20 cellular contexts compared by ENCODE assay signal in the genomic region with DNA sequence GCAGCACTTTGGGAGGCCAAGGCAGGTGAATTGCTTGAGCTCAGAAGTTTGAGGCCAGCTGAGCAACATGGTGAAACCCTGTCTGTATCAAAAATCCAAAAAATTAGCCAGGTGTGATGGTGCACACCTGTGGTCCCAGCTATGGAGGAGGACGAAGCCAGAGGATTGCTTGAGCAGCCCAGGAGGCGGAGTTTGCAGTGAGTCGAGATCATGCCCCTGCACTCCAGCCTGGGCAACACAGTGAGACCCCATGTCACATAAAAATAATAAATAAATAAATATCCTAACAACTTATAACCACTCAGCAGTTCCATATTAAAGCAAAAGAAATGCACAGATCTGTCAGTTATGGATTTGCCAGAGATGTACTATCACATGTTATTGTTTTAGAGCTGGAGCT.
DNase-seq lines count a peak whose midpoint lies in the region; ATAC-seq, FAIRE-seq and TF ChIP-seq lines count a peak whose summit lies in the region.
"Had no signal": no experiment of that assay in that cellular context is flagged by ENCODE, and none has a peak within 500 bp of the region (broad histone marks: within the 10 kb centered on the region; RNA-seq: fewer than 3 reads in every experiment).

No MANE protein-coding gene starts in this region.

- H3K9me1 ChIP-seq in K562 (ENCODE audit: control insufficient read depth, insufficient read depth, low read length): no peaks in the 10 kb centered on the region

- H3K4me1 ChIP-seq in HepG2 (ENCODE audit: insufficient read depth, low read length) (no peaks in the 10 kb centered on the region), right lobe of liver (no peaks in the 10 kb centered on the region), K562 (replicated peaks in 1 of 2; ENCODE audit: control insufficient read depth in 2 of 2, insufficient read depth in 2 of 2, low read length in 2 of 2) (peaks cover 9 to 13% of the 10 kb centered on the region in 2 experiments), right atrium auricular region (no peaks in the 10 kb centered on the region)
- H3K4me1 ChIP-seq: A549, Caco-2 had no signal

- TF ChIP-seq CTCF in HepG2 (CRISPR knock-in tag; IDR thresholded peaks at IDR 0.05): no peak
- no peak for TF ChIP-seq CTCF in right lobe of liver (IDR thresholded peaks at IDR 0.05)
- no peak for TF ChIP-seq CTCF in K562 (IDR thresholded peaks at IDR 0.05 in 2 of 3, conservative IDR thresholded peaks at IDR 0.05 in 1 of 3; ENCODE audit: insufficient read depth in 2 of 3, low read depth in 1 of 3, low read length in 3 of 3)
- no peak for TF ChIP-seq CTCF in right atrium auricular region (IDR thresholded peaks at IDR 0.05)

- H3K9ac ChIP-seq in HepG2 (ENCODE audit: insufficient read depth, low read depth, low read length) (no peak overlapping the region), K562 (ENCODE audit: insufficient read depth in 1 of 2, low read depth in 2 of 2, low read length in 2 of 2) (no peak overlapping the region)
- H3K9ac ChIP-seq: BLaER1 treated with 17β-estradiol and CSF1 and Interleukin-3, amounts not matched to agents 10 nM and 100 nM had no signal

- no peak for TF ChIP-seq RAD21 in HepG2 (CRISPR knock-in tag; IDR thresholded peaks at IDR 0.05)
- no peak for TF ChIP-seq RAD21 in K562 (CRISPR knock-in tag; conservative IDR thresholded peaks at IDR 0.05 in 1 of 2, IDR thresholded peaks at IDR 0.05 in 1 of 2)

- H3K36me3 ChIP-seq in HepG2 (replicated peaks in 1 of 2; ENCODE audit: control insufficient read depth in 1 of 2, insufficient read depth in 2 of 2, low read length in 2 of 2) (no peaks in the 10 kb centered on the region), right lobe of liver (peaks cover 0 to 5% (median 1%) of the 10 kb centered on the region in 4 donors), K562 (ENCODE audit: control insufficient read depth, insufficient read depth, low read length) (peaks cover 17% of the 10 kb centered on the region), right atrium auricular region (peaks cover 11% of the 10 kb centered on the region)

- CTCF ChIA-PET in HepG2 (lab: Yijun Ruan, JAX; ENCODE audit: low intra/inter-chr PET ratio, low total read pairs) (no interaction called here), K562 (lab: Yijun Ruan, JAX; ENCODE audit: low intra/inter-chr PET ratio) (no interaction called here)

- BruUV-seq in HepG2 (replicated peaks; lab: Mats Ljungman, UMichigan): no TSS peak
- no TSS peak for BruUV-seq in K562 (replicated peaks; lab: Mats Ljungman, UMichigan)

- H2AFZ ChIP-seq in HepG2 (ENCODE audit: low read length): no peak overlapping the region
- H2AFZ ChIP-seq in K562 (ENCODE audit: low read depth, low read length): no peak overlapping the region

- no peak for TF ChIP-seq POLR2A in HepG2 (IDR thresholded peaks at IDR 0.05; ENCODE audit: insufficient read depth in 1 of 2, low read depth in 2 of 2, low read length in 2 of 2)
- TF ChIP-seq POLR2A in right lobe of liver (IDR thresholded peaks at IDR 0.05): no peak
- TF ChIP-seq POLR2A in K562 (conservative IDR thresholded peaks at IDR 0.05): no peak

- H3K27ac ChIP-seq in HepG2 (ENCODE audit: extremely low read length, insufficient read depth, low read length) (no peak overlapping the region), right lobe of liver (no peak overlapping the region), K562 (ENCODE audit: extremely low read depth, low read depth, low read length) (no peak overlapping the region), right atrium auricular region (no peak overlapping the region)
- H3K27ac ChIP-seq: 22Rv1; A549; BLaER1 treated with 17β-estradiol and CSF1 and Interleukin-3, amounts not matched to agents 10 nM and 100 nM; C4-2B had no signal

- 96% methylated on average over 3 of the region's 3 CpGs for WGBS in HepG2 (ENCODE audit: low lambda C conversion rate)
- WGBS in right lobe of liver (ENCODE audit: insufficient coverage, low coverage, low lambda C conversion rate, missing lambda C conversion rate): 94% methylated on average over 3 of the region's 3 CpGs
- WGBS in K562 (ENCODE audit: insufficient coverage, low coverage, missing lambda C conversion rate): 77% methylated on average over 3 of the region's 3 CpGs

- DNase-seq in HepG2 (ENCODE audit: low spot score) (no peak), right lobe of liver (no peak), K562 (ENCODE audit: extremely low read depth in 1 of 4, low spot score in 3 of 4) (no peak), right atrium auricular region (ENCODE audit: low spot score) (no peak)
- DNase-seq: AML-193; Caco-2; Calu3; CD4-positive, alpha-beta T cell; CD8-positive, alpha-beta T cell; DMS79 treated with DMSO at 0.1 percent for 48 hours; GF-D8 had no signal

- no peaks in the 10 kb centered on the region for H3K9me3 ChIP-seq in HepG2 (ENCODE audit: low read length)
- no peaks in the 10 kb centered on the region for H3K9me3 ChIP-seq in right lobe of liver
- no peaks in the 10 kb centered on the region for H3K9me3 ChIP-seq in K562 (replicated peaks; ENCODE audit: control insufficient read depth, insufficient read depth, low read depth, low read length)
- H3K9me3 ChIP-seq in right atrium auricular region: no peaks in the 10 kb centered on the region
- H3K9me3 ChIP-seq: A549; BLaER1 treated with 17β-estradiol and CSF1 and Interleukin-3, amounts not matched to agents 10 nM and 100 nM; Caco-2 had no signal

- POLR2A ChIA-PET in HepG2 (lab: Yijun Ruan, JAX): no interaction called here
- POLR2A ChIA-PET in K562 (lab: Yijun Ruan, JAX): no interaction called here

- H4K20me1 ChIP-seq in HepG2 (ENCODE audit: insufficient read depth, low read length) (no peaks in the 10 kb centered on the region), K562 (replicated peaks; ENCODE audit: control insufficient read depth, insufficient read depth, low read length) (no peaks in the 10 kb centered on the region)
- H4K20me1 ChIP-seq: BLaER1 treated with 17β-estradiol and CSF1 and Interleukin-3, amounts not matched to agents 10 nM and 100 nM had no signal

- ATAC-seq in HepG2 (no peak), right lobe of liver (no peak), K562 (no peak), HG03460 (IDR thresholded peaks at IDR 0.05; ENCODE audit: unreplicated experiment) (no peak)
- ATAC-seq: A549; CD8-positive, alpha-beta T cell had no signal

- TF ChIP-seq EP300 in HepG2 (IDR thresholded peaks at IDR 0.05; ENCODE audit: low read depth in 2 of 2, low read length in 2 of 2) (no peak), HepG2 (CRISPR knock-in tag; IDR thresholded peaks at IDR 0.05; ENCODE audit: borderline replicate concordance) (no peak), K562 (IDR thresholded peaks at IDR 0.05; ENCODE audit: low read length) (no peak)

- in situ Hi-C loops in HepG2 (cut with HindIII; ENCODE audit: extremely low pct_ligation_motif_present, low pct_unique_long_range_greater_than_20kb): no loop called here
- in situ Hi-C loops in K562 (cut with MboI): no loop called here

- intact Hi-C loops in HepG2 (cut with micrococcal nuclease; ENCODE audit: unreplicated experiment): no loop called here
- intact Hi-C loops in right lobe of liver (cut with DNase I): no loop called here
- intact Hi-C loops in K562 (cut with micrococcal nuclease): no loop called here

- FAIRE-seq in HepG2 (lab: Jason Lieb, UNC): no peak
- FAIRE-seq in K562 (lab: Jason Lieb, UNC): no peak
- FAIRE-seq: A549, D721Med, G401.6, GM12891, GM19239 had no signal

- H3K4me3 ChIP-seq in HepG2 (replicated peaks in 1 of 3; ENCODE audit: insufficient read depth in 1 of 3, low read depth in 2 of 3, low read length in 3 of 3): no peak overlapping the region
- H3K4me3 ChIP-seq in right lobe of liver: no peak overlapping the region
- no peak overlapping the region for H3K4me3 ChIP-seq in K562
- H3K4me3 ChIP-seq in right atrium auricular region: no peak overlapping the region
- H3K4me3 ChIP-seq: A549; BLaER1 treated with 17β-estradiol and CSF1 and Interleukin-3, amounts not matched to agents 10 nM and 100 nM had no signal

- H3K4me2 ChIP-seq in HepG2 (ENCODE audit: low read depth, low read length): no peak overlapping the region
- H3K4me2 ChIP-seq in K562 (ENCODE audit: insufficient read depth, low read length): no peak overlapping the region
- H3K4me2 ChIP-seq: A549; BLaER1 treated with 17β-estradiol and CSF1 and Interleukin-3, amounts not matched to agents 10 nM and 100 nM had no signal

- H3K79me2 ChIP-seq in HepG2 (ENCODE audit: insufficient read depth, low read length) (no peaks in the 10 kb centered on the region), K562 (ENCODE audit: control insufficient read depth, insufficient read depth, low read length) (no peaks in the 10 kb centered on the region)

- H3K27me3 ChIP-seq in HepG2 (ENCODE audit: control insufficient read depth in 1 of 2, insufficient read depth in 2 of 2, low read length in 2 of 2) (no peaks in the 10 kb centered on the region), right lobe of liver (no peaks in the 10 kb centered on the region), K562 (ENCODE audit: control insufficient read depth in 2 of 2, insufficient read depth in 2 of 2, low read length in 2 of 2) (no peaks in the 10 kb centered on the region), right atrium auricular region (no peaks in the 10 kb centered on the region)
- H3K27me3 ChIP-seq: BLaER1 treated with 17β-estradiol and CSF1 and Interleukin-3, amounts not matched to agents 10 nM and 100 nM had no signal

TF ChIP-seq in HepG2, 621 proteins besides CTCF, POLR2A, EP300 and RAD21 (continues in another document):
- TF ChIP-seq ZNF121 (CRISPR knock-in tag; IDR thresholded peaks at IDR 0.05) (0 out of 2 replicates have a peak, but pooled peaks have one; percentile 38), RFX1 (IDR thresholded peaks at IDR 0.05) (no peak), ZNF883 (CRISPR knock-in tag; IDR thresholded peaks at IDR 0.05; ENCODE audit: not compliant biosample characterization) (no peak), KDM5A (IDR thresholded peaks at IDR 0.05; ENCODE audit: borderline replicate concordance, low read length) (no peak), HOXA3 (CRISPR knock-in tag; IDR thresholded peaks at IDR 0.05) (no peak)

TF ChIP-seq in K562, 482 proteins besides CTCF, POLR2A, EP300 and RAD21:
- TF ChIP-seq BACH1 (tag; IDR thresholded peaks at IDR 0.05) (no peak), ZNF121 (CRISPR knock-in tag; conservative IDR thresholded peaks at IDR 0.05) (peak; percentile 59), RBM25 (IDR thresholded peaks at IDR 0.05; ENCODE audit: low read depth, low read length, severe bottlenecking) (peak; percentile 19), U2AF1 (optimal IDR thresholded peaks at IDR 0.05; ENCODE audit: low read depth, low read length) (no peak)
